ENCODE assay signal across 23 cellular contexts in the genomic region with DNA sequence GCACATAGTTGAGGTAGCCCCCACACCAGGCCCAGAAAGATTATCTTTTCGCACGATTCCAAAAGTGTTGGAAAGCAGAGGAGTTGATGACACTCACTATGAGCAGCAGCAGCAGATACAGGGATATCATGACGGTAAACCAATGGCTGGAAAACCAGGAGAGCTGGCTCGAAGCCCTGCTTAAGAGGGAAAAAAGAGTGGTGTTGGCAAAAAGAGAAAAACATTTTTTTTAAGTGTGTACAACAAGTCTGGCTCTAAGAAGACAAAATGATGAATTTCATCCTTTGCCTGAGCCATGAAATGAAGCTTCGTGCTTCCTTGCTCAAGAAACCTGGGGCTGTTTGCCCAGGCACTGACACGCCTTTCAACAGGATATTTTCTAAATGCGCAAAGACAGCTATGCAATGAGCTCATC. TPM values are rescaled to one million over a fixed set of nuclear protein-coding genes. Genes with fewer than 3 reads are reported as not detected.
DNase-seq lines count a peak whose midpoint lies in the region; ATAC-seq and TF ChIP-seq lines count a peak whose summit lies in the region.
"Had no signal": no experiment of that assay in that cellular context is flagged by ENCODE, and none has a peak within 500 bp of the region (broad histone marks: within the 10 kb centered on the region; RNA-seq: fewer than 3 reads in every experiment).

No MANE protein-coding gene starts in this region.

- DNase-seq in esophagus squamous epithelium (lab: John Stamatoyannopoulos, UW) (no peak), islet precursor cell (peak; percentile 11), prostate gland (ENCODE audit: low spot score) (peak; percentile 9), NCI-H748 (lab: John Stamatoyannopoulos, UW; ENCODE audit: unreplicated experiment) (no peak), DMS114 treated with DMSO at 0.1 percent for 48 hours (lab: John Stamatoyannopoulos, UW; ENCODE audit: unreplicated experiment) (no peak)
- DNase-seq: activated CD4-positive, alpha-beta T cell treated with anti-CD3 and anti-CD28 coated beads, Interleukin-2, amount 10 ng/mL, durations not matched to agents 24 days and 14 days; activated CD8-positive, alpha-beta memory T cell treated with anti-CD3 and anti-CD28 coated beads, Interleukin-2, amount 50 U/mL, for 48 hours; activated naive CD4-positive, alpha-beta T cell treated with Interleukin-2 at 50 U/mL for 16 hours; DND-41; NCI-H1048; NCI-H774; right lobe of liver had no signal

- H3K27me3 ChIP-seq in esophagus squamous epithelium, result no peaks in the 10 kb centered on the region
- no peaks in the 10 kb centered on the region for H3K27me3 ChIP-seq in prostate gland (replicated peaks; ENCODE audit: insufficient read depth)
- H3K27me3 ChIP-seq: neural progenitor cell, right lobe of liver had no signal

- no peak for TF ChIP-seq CTCF in esophagus squamous epithelium (IDR thresholded peaks at IDR 0.05)
- TF ChIP-seq CTCF in prostate gland (IDR thresholded peaks at IDR 0.05), result no peak

- ATAC-seq in GM21526 (IDR thresholded peaks at IDR 0.05; ENCODE audit: low FRiP score, unreplicated experiment), result no peak
- no peak for ATAC-seq in HG02884 (IDR thresholded peaks at IDR 0.05; ENCODE audit: unreplicated experiment)
- ATAC-seq: esophagus mucosa, K562, right lobe of liver had no signal

- no peak overlapping the region for H3K4me3 ChIP-seq in esophagus squamous epithelium
- H3K4me3 ChIP-seq in prostate gland, result no peak overlapping the region
- H3K4me3 ChIP-seq in urinary bladder (ENCODE audit: low read depth, low read length), result no peak overlapping the region
- H3K4me3 ChIP-seq: K562, neural progenitor cell, right lobe of liver had no signal

- WGBS in esophagus squamous epithelium, 2 donors, result 61 to 82% methylated on average over 7 of the region's 7 CpGs
- 48% methylated on average over 7 of the region's 7 CpGs for WGBS in prostate gland
- 30% methylated on average over 7 of the region's 7 CpGs for WGBS in urinary bladder

- no peak for TF ChIP-seq POLR2A in esophagus squamous epithelium (IDR thresholded peaks at IDR 0.05)
- TF ChIP-seq POLR2A in prostate gland (IDR thresholded peaks at IDR 0.05), result no peak

- H3K36me3 ChIP-seq in esophagus squamous epithelium, result peaks cover 0 to 73% (median 8%) of the 10 kb centered on the region in 3 donors
- H3K36me3 ChIP-seq in prostate gland, result no peaks in the 10 kb centered on the region
- peaks cover 4% of the 10 kb centered on the region for H3K36me3 ChIP-seq in urinary bladder (ENCODE audit: insufficient read depth)
- H3K36me3 ChIP-seq: neural progenitor cell had no signal

- H3K27ac ChIP-seq in esophagus squamous epithelium (peak overlapping the region; percentile 31 to 90 (median 80)), prostate gland (peak overlapping the region; percentile 35 to 68), urinary bladder (ENCODE audit: low read depth) (peak overlapping the region; percentile 65)
- H3K27ac ChIP-seq: C4-2B, HL-60, neural progenitor cell, right lobe of liver had no signal

- H3K4me1 ChIP-seq in esophagus squamous epithelium (peaks cover 0 to 37% (median 20%) of the 10 kb centered on the region in 3 donors), prostate gland (replicated peaks) (peaks cover 4% of the 10 kb centered on the region), urinary bladder (ENCODE audit: insufficient read depth) (no peaks in the 10 kb centered on the region)
- H3K4me1 ChIP-seq: right lobe of liver had no signal

- intact Hi-C loops in esophagus squamous epithelium (cut with DNase I) (no loop called here), prostate gland (cut with DNase I) (no loop called here)

- H3K9me3 ChIP-seq in esophagus squamous epithelium (no peaks in the 10 kb centered on the region), prostate gland (no peaks in the 10 kb centered on the region)
- H3K9me3 ChIP-seq: right lobe of liver had no signal

RNA-seq across cellular contexts. Expression of gene PARP16, which starts 27.3 kb away (rescaled TPM):
- total RNA-seq in esophagus squamous epithelium (1 to 10 TPM; 5.7 to 8.6 (median 6.3) TPM), prostate gland (10 to 100 TPM; 13.0 to 17.0 TPM), urinary bladder (8.2 TPM)
- polyA plus RNA-seq in urinary bladder, result 13.4 TPM

RNA-seq across cellular contexts. Expression of gene RNU5A-1, which starts 36.5 kb away (rescaled TPM):
- total RNA-seq in esophagus squamous epithelium, result not detected
- not detected for total RNA-seq in prostate gland
- total RNA-seq in urinary bladder, result not detected
- polyA plus RNA-seq in urinary bladder, result not detected
- total RNA-seq: activated CD4-positive, alpha-beta T cell treated with anti-CD3 and anti-CD28 coated beads, Interleukin-2, amount 10 ng/mL, durations not matched to agents 24 days and 14 days; dermis microvascular lymphatic vessel endothelial cell; esophagus mucosa; K562; liver; right lobe of liver had no signal
- polyA plus RNA-seq: K562, liver, thymus had no signal

RNA-seq across cellular contexts. Expression of gene RNU5B-1, which starts 45.1 kb away (rescaled TPM):
- total RNA-seq in esophagus squamous epithelium, result not detected
- not detected for total RNA-seq in prostate gland
- under 0.01 TPM for total RNA-seq in urinary bladder
- not detected for polyA plus RNA-seq in urinary bladder
- total RNA-seq: activated CD4-positive, alpha-beta T cell treated with anti-CD3 and anti-CD28 coated beads, Interleukin-2, amount 10 ng/mL, durations not matched to agents 24 days and 14 days; dermis microvascular lymphatic vessel endothelial cell; liver had no signal
- polyA plus RNA-seq: K562, liver, thymus had no signal

RNA-seq across cellular contexts. Expression of gene CILP, which starts 48.1 kb away (rescaled TPM):
- total RNA-seq in esophagus squamous epithelium, result 10 to 100 TPM in 1 of 4 donors, 1 to 10 TPM in 3; 2.5 to 78.0 (median 5.5) TPM
- total RNA-seq in prostate gland, result 10 to 100 TPM in 1 of 2 donors, under 1 TPM in 1; 0.82 to 27.8 TPM
- 49.3 TPM for total RNA-seq in urinary bladder
- 72.2 TPM for polyA plus RNA-seq in urinary bladder
- total RNA-seq: dermis microvascular lymphatic vessel endothelial cell, K562 had no signal

Comparison
In these comparisons a context has a peak if more than half of its experiments do, and no peak if none do; other contexts are left out.
1. DNase-seq: peak in islet precursor cell (single experiment) and prostate gland (single experiment); none in esophagus squamous epithelium (single experiment), NCI-H748 (single experiment) and DMS114 treated with DMSO at 0.1 percent for 48 hours (single experiment).
2. Peak in every context shown above with its lines, with median percentiles within 50 percentile points of each other: H3K27ac ChIP-seq.